In genomic region chr15:80989518-80990478, GRCh38 we compare ENCODE assay signal across 1 cellular context.
A peak's percentile ranks its signal among the peaks of the same experiment; 100 is the strongest.
TF ChIP-seq lines count a peak whose summit lies in the region.

Gene MESD (minus strand): TSS chr15:80989819. CDS start chr15:80989791, 28 bp downstream.

TF ChIP-seq in HepG2, 621 proteins besides CTCF, POLR2A, EP300 and RAD21 (continued from another document and continues in another):
- TF ChIP-seq ZKSCAN1 (IDR thresholded peaks at IDR 0.05; ENCODE audit: low read length) (no peak), ZGPAT (CRISPR knock-in tag; IDR thresholded peaks at IDR 0.05) (peak; percentile 44; the same call in 1 of the 2 replicates), ZBTB7A (CRISPR knock-in tag; IDR thresholded peaks at IDR 0.05) (0 out of 2 replicates have a peak, but pooled peaks have one; percentile 16), TAF15 (IDR thresholded peaks at IDR 0.05; ENCODE audit: low read depth, low read length, poor library complexity, severe bottlenecking) (no peak), ZFP37 (CRISPR knock-in tag; IDR thresholded peaks at IDR 0.05; ENCODE audit: borderline replicate concordance) (no peak), ZNF414 (CRISPR knock-in tag; IDR thresholded peaks at IDR 0.05) (no peak; the same call in 1 of the 2 replicates), ZNF720 (CRISPR knock-in tag; IDR thresholded peaks at IDR 0.05) (no peak), ZNF746 (CRISPR knock-in tag; IDR thresholded peaks at IDR 0.05) (no peak), CBX5 (CRISPR knock-in tag; IDR thresholded peaks at IDR 0.05; ENCODE audit: borderline replicate concordance) (no peak), CSRNP1 (CRISPR knock-in tag; IDR thresholded peaks at IDR 0.05) (peak; percentile 67; the same call in 1 of the 2 replicates), MEIS2 (CRISPR knock-in tag; IDR thresholded peaks at IDR 0.05) (no peak), FOXO4 (CRISPR knock-in tag; conservative IDR thresholded peaks at IDR 0.05) (no peak), NFE2L1 (CRISPR knock-in tag; IDR thresholded peaks at IDR 0.05; ENCODE audit: borderline replicate concordance) (no peak), SRY (CRISPR knock-in tag; IDR thresholded peaks at IDR 0.05) (peak; percentile 74; the same call in 1 of the 2 replicates), ARID2 (CRISPR knock-in tag; IDR thresholded peaks at IDR 0.05; ENCODE audit: borderline replicate concordance) (0 out of 2 replicates have a peak, but pooled peaks have one; percentile 57), SETDB1 (CRISPR knock-in tag; IDR thresholded peaks at IDR 0.05; ENCODE audit: borderline replicate concordance) (no peak), ZNF446 (CRISPR knock-in tag; IDR thresholded peaks at IDR 0.05) (no peak), RXRB (CRISPR knock-in tag; IDR thresholded peaks at IDR 0.05; ENCODE audit: borderline replicate concordance) (no peak; the same call in 1 of the 2 replicates), REPIN1 (CRISPR knock-in tag; IDR thresholded peaks at IDR 0.05; ENCODE audit: borderline replicate concordance, low read depth) (no peak), RNF2 (conservative IDR thresholded peaks at IDR 0.05; ENCODE audit: low read depth) (no peak), SUZ12 (IDR thresholded peaks at IDR 0.05; ENCODE audit: low read depth, low read length) (no peak), ZNF839 (CRISPR knock-in tag; IDR thresholded peaks at IDR 0.05; ENCODE audit: borderline replicate concordance) (no peak), ZNF326 (CRISPR knock-in tag; IDR thresholded peaks at IDR 0.05; ENCODE audit: borderline replicate concordance) (no peak), THAP8 (CRISPR knock-in tag; IDR thresholded peaks at IDR 0.05; ENCODE audit: borderline replicate concordance) (no peak), NFIC (IDR thresholded peaks at IDR 0.05; ENCODE audit: low read length) (no peak), ZFP90 (CRISPR knock-in tag; IDR thresholded peaks at IDR 0.05; ENCODE audit: borderline replicate concordance) (0 out of 2 replicates have a peak, but pooled peaks have one; percentile 44), ADNP (CRISPR knock-in tag; IDR thresholded peaks at IDR 0.05) (no peak), POLR2AphosphoS5 (IDR thresholded peaks at IDR 0.05; ENCODE audit: low read depth, low read length) (peak; percentile 89), XBP1 (CRISPR knock-in tag; IDR thresholded peaks at IDR 0.05) (no peak; the same call in none of the 2 replicates), ELF1 (CRISPR knock-in tag; IDR thresholded peaks at IDR 0.05) (peak; percentile 69; the same call in 1 of the 2 replicates), MEIS1 (CRISPR knock-in tag; IDR thresholded peaks at IDR 0.05; ENCODE audit: borderline replicate concordance) (no peak; the same call in 1 of the 2 replicates), MED13 (CRISPR knock-in tag; IDR thresholded peaks at IDR 0.05) (no peak), ZNF503 (CRISPR knock-in tag; IDR thresholded peaks at IDR 0.05) (0 out of 2 replicates have a peak, but pooled peaks have one; percentile 30), ZNF318 (CRISPR knock-in tag; IDR thresholded peaks at IDR 0.05) (no peak), RBFOX2 (IDR thresholded peaks at IDR 0.05; ENCODE audit: low read depth, low read length) (peak; percentile 96), ZNF710 (CRISPR knock-in tag; IDR thresholded peaks at IDR 0.05; ENCODE audit: borderline replicate concordance) (no peak), SP4 (CRISPR knock-in tag; IDR thresholded peaks at IDR 0.05) (peak; percentile 91), SAFB2 (CRISPR knock-in tag; IDR thresholded peaks at IDR 0.05; ENCODE audit: borderline replicate concordance, low read depth) (no peak), ZNF615 (CRISPR knock-in tag; IDR thresholded peaks at IDR 0.05; ENCODE audit: borderline replicate concordance) (no peak), HNRNPLL (IDR thresholded peaks at IDR 0.05; ENCODE audit: low read depth, low read length, poor library complexity, severe bottlenecking) (peak; percentile 78), ZNF292 (CRISPR knock-in tag; IDR thresholded peaks at IDR 0.05; ENCODE audit: borderline replicate concordance, low read depth) (no peak), ZFP41 (CRISPR knock-in tag; IDR thresholded peaks at IDR 0.05; ENCODE audit: borderline replicate concordance) (no peak)
